15 cellular contexts compared by ENCODE assay signal in genomic region chr2:232014681-232015080, GRCh38. TPM values are rescaled to one million over a fixed set of nuclear protein-coding genes. Genes with fewer than 3 reads are reported as not detected.
DNase-seq lines count a peak whose midpoint lies in the region; ATAC-seq and TF ChIP-seq lines count a peak whose summit lies in the region.
"Had no signal": no experiment of that assay in that cellular context is flagged by ENCODE, and none has a peak within 500 bp of the region (broad histone marks: within the 10 kb centered on the region; RNA-seq: fewer than 3 reads in every experiment).

No MANE protein-coding gene starts in this region.

- H3K4me3 Mint-ChIP-seq in nephron progenitor cell, result no peak overlapping the region
- H3K4me3 Mint-ChIP-seq in progenitor cell of endocrine pancreas (ENCODE audit: low read depth), result no peak overlapping the region
- H3K4me3 Mint-ChIP-seq: CD4-positive, CD25-positive, alpha-beta regulatory T cell; HFFc6 had no signal

- TF ChIP-seq CTCF in nephron progenitor cell (IDR thresholded peaks at IDR 0.05) (no peak), progenitor cell of endocrine pancreas (IDR thresholded peaks at IDR 0.05; ENCODE audit: unreplicated experiment) (no peak)

- H3K36me3 ChIP-seq in SJCRH30, result no peaks in the 10 kb centered on the region

- H3K4me1 ChIP-seq in SJCRH30, result peaks cover 58% of the 10 kb centered on the region

- no peak overlapping the region for H3K4me3 ChIP-seq in SJCRH30
- H3K4me3 ChIP-seq: BLaER1 had no signal

- H3K9me3 Mint-ChIP-seq in nephron progenitor cell (no peaks in the 10 kb centered on the region), progenitor cell of endocrine pancreas (ENCODE audit: low read depth) (no peaks in the 10 kb centered on the region)
- H3K9me3 Mint-ChIP-seq: CD4-positive, CD25-positive, alpha-beta regulatory T cell; HFFc6 had no signal

- H3K4me1 Mint-ChIP-seq in nephron progenitor cell, result peaks cover 6% of the 10 kb centered on the region
- H3K4me1 Mint-ChIP-seq in progenitor cell of endocrine pancreas (ENCODE audit: low read depth), result no peaks in the 10 kb centered on the region

- H3K27ac ChIP-seq in SJCRH30, result peak overlapping the region; percentile 78
- H3K27ac ChIP-seq in epithelial cell of prostate, result peak overlapping the region; percentile 61
- H3K27ac ChIP-seq: 22Rv1, BLaER1 had no signal

- H3K27me3 Mint-ChIP-seq in nephron progenitor cell (ENCODE audit: low read depth, poor library complexity) (no peaks in the 10 kb centered on the region), progenitor cell of endocrine pancreas (no peaks in the 10 kb centered on the region)
- H3K27me3 Mint-ChIP-seq: CD4-positive, CD25-positive, alpha-beta regulatory T cell had no signal

- no peaks in the 10 kb centered on the region for H3K9me3 ChIP-seq in SJCRH30 (replicated peaks)
- H3K9me3 ChIP-seq: BLaER1 had no signal

- H3K27ac Mint-ChIP-seq in nephron progenitor cell, result no peak overlapping the region
- H3K27ac Mint-ChIP-seq in progenitor cell of endocrine pancreas, result no peak overlapping the region
- H3K27ac Mint-ChIP-seq: CD4-positive, CD25-positive, alpha-beta regulatory T cell; HFFc6 had no signal

- peak; percentile 33 for DNase-seq in DMS 273 (lab: John Stamatoyannopoulos, UW; ENCODE audit: unreplicated experiment)
- no peak for DNase-seq in DMS 273 treated with DMSO at 0.1 percent for 48 hours (lab: John Stamatoyannopoulos, UW)
- DNase-seq in SJCRH30, result peak; percentile 40 to 64
- DNase-seq in epithelial cell of prostate (ENCODE audit: low read depth, low spot score), result no peak
- peak; percentile 9 for DNase-seq in nephron progenitor cell
- no peak for DNase-seq in progenitor cell of endocrine pancreas (ENCODE audit: low spot score, unreplicated experiment)
- no peak for DNase-seq in activated naive CD4-positive, alpha-beta T cell treated with Interleukin-2 at 50 U/mL for 16 hours
- DNase-seq: AML-193; CD4-positive, CD25-positive, alpha-beta regulatory T cell; GDM1; HCEC 1CT; HFFc6 had no signal

- no peak for ATAC-seq in GM21825 (IDR thresholded peaks at IDR 0.05; ENCODE audit: unreplicated experiment)

- no peaks in the 10 kb centered on the region for H3K27me3 ChIP-seq in SJCRH30
- H3K27me3 ChIP-seq: BLaER1 had no signal

- H3K36me3 Mint-ChIP-seq in nephron progenitor cell (ENCODE audit: low read depth) (peaks cover 38% of the 10 kb centered on the region), progenitor cell of endocrine pancreas (ENCODE audit: insufficient read depth) (peaks cover 8% of the 10 kb centered on the region)

RNA-seq across cellular contexts. Expression of gene DIS3L2, which starts 53.2 kb away (rescaled TPM):
- 23.1 and 33.2 TPM in 2 replicates for total RNA-seq in SJCRH30 (2014; rRNA removed; shearing (Covaris generic))
- 49.9 and 59.3 TPM in 2 replicates for total RNA-seq in progenitor cell of endocrine pancreas

Comparison
In these comparisons a context has a peak if more than half of its experiments do, and no peak if none do; other contexts are left out.
1. DNase-seq: peak in DMS 273 (single experiment), SJCRH30 (2 of 2) and nephron progenitor cell (single experiment); none in DMS 273 treated with DMSO at 0.1 percent for 48 hours (single experiment), epithelial cell of prostate (single experiment), progenitor cell of endocrine pancreas (single experiment) and activated naive CD4-positive, alpha-beta T cell treated with Interleukin-2 at 50 U/mL for 16 hours (single experiment).